Comparison of ENCODE assay signal across 15 cellular contexts in genomic region chr14:74825008-74825407, GRCh38. TPM values are rescaled to one million over a fixed set of nuclear protein-coding genes. Genes with fewer than 3 reads are reported as not detected.
DNase-seq lines count a peak whose midpoint lies in the region; ATAC-seq, FAIRE-seq and TF ChIP-seq lines count a peak whose summit lies in the region.
"Had no signal": no experiment of that assay in that cellular context is flagged by ENCODE, and none has a peak within 500 bp of the region (broad histone marks: within the 10 kb centered on the region; RNA-seq: fewer than 3 reads in every experiment).

No MANE protein-coding gene starts in this region.

- H3K4me1 ChIP-seq in ACC112 (ENCODE audit: control insufficient read depth, insufficient read depth, low read length, unreplicated experiment) (peaks cover 16% of the 10 kb centered on the region), SK-N-SH (ENCODE audit: control insufficient read depth in 1 of 2, insufficient read depth in 2 of 2, low read depth in 1 of 2, low read length in 1 of 2) (peaks cover 2 to 7% of the 10 kb centered on the region in 2 experiments; a peak in 3 of 4 replicates)
- H3K4me1 ChIP-seq: SJCRH30 had no signal

- peaks cover 26% of the 10 kb centered on the region for H3F3A ChIP-seq in SK-N-SH (replicated peaks; ENCODE audit: insufficient read depth)

- no peaks in the 10 kb centered on the region for H3K9me2 ChIP-seq in SK-N-SH

- TF ChIP-seq CTCF in SK-N-SH (IDR thresholded peaks at IDR 0.05) (no peak), fibroblast of pulmonary artery (IDR thresholded peaks at IDR 0.05; ENCODE audit: low read length, missing control alignments) (no peak)

- DNase-seq in GM19239 (ENCODE audit: insufficient read length, low spot score) (no peak), SK-N-SH (no peak), fibroblast of pulmonary artery (ENCODE audit: low read depth) (peak; percentile 66), medulla oblongata (ENCODE audit: extremely low spot score) (no peak)
- no peak for DNase-seq in activated effector memory CD4-positive, alpha-beta T cell treated with Interleukin-2 at 50 U/mL for 16 hours
- no peak for DNase-seq in effector memory CD8-positive, alpha-beta T cell
- DNase-seq: GDM1, NCI-H1694, NCI-H526, ovary, SJCRH30 had no signal

- H4K20me1 ChIP-seq in SK-N-SH (ENCODE audit: insufficient read depth) = no peaks in the 10 kb centered on the region
- H4K20me1 ChIP-seq: BLaER1 treated with 17β-estradiol and CSF1 and Interleukin-3, amounts not matched to agents 10 nM and 100 nM had no signal

- H2AFZ ChIP-seq in ACC112 (ENCODE audit: low read length, unreplicated experiment) (no peak overlapping the region), SK-N-SH (ENCODE audit: low read depth) (no peak overlapping the region)

- peak; percentile 26 for FAIRE-seq in GM19239 (lab: Jason Lieb, UNC)
- FAIRE-seq: HepG2 had no signal

- H3K36me3 Mint-ChIP-seq in effector memory CD8-positive, alpha-beta T cell (ENCODE audit: insufficient read depth) = peaks cover 22% of the 10 kb centered on the region

- no peak for TF ChIP-seq EP300 in SK-N-SH (IDR thresholded peaks at IDR 0.05; ENCODE audit: borderline replicate concordance in 1 of 2, low read depth in 1 of 2, low read length in 1 of 2)

- CTCF ChIA-PET in SK-N-SH (lab: Yijun Ruan, JAX) = interaction anchor here (1.0 kb wide), 1 partner anchor 24 kb away, joined by 3 read pairs; no protein-coding TSS in a partner anchor

- H3K4me3 ChIP-seq in ACC112 (ENCODE audit: low read depth, low read length) (no peak overlapping the region), SK-N-SH (ENCODE audit: low read depth in 2 of 2, low read length in 1 of 2) (no peak overlapping the region), fibroblast of pulmonary artery (replicated peaks; ENCODE audit: low read depth, low read length) (no peak overlapping the region)
- H3K4me3 ChIP-seq: BLaER1 treated with 17β-estradiol and CSF1 and Interleukin-3, amounts not matched to agents 10 nM and 100 nM; ovary; SJCRH30 had no signal

- H3K9me3 Mint-ChIP-seq in effector memory CD8-positive, alpha-beta T cell = no peaks in the 10 kb centered on the region

- H3K27me3 Mint-ChIP-seq in effector memory CD8-positive, alpha-beta T cell = no peaks in the 10 kb centered on the region

- no peaks in the 10 kb centered on the region for H3K9me3 ChIP-seq in SK-N-SH
- H3K9me3 ChIP-seq: BLaER1 treated with 17β-estradiol and CSF1 and Interleukin-3, amounts not matched to agents 10 nM and 100 nM; ovary; SJCRH30 had no signal

- POLR2A ChIA-PET in SK-N-SH (lab: Yijun Ruan, JAX) = no interaction called here

- H3K27ac Mint-ChIP-seq in effector memory CD8-positive, alpha-beta T cell = peak overlapping the region in 1 of 2 donors; percentile 53

- no peak for ATAC-seq in HG02981 (IDR thresholded peaks at IDR 0.05; ENCODE audit: unreplicated experiment)
- no peak for ATAC-seq in effector memory CD8-positive, alpha-beta T cell (replicated peaks)
- ATAC-seq: HepG2 had no signal

- H3K27ac ChIP-seq in ACC112 (ENCODE audit: low read depth, low read length) (peak overlapping the region; percentile 71), SK-N-SH (ENCODE audit: low read depth in 2 of 2, low read length in 1 of 2) (peak overlapping the region in 1 of 2 experiments; percentile 68; a peak in 3 of 4 replicates)
- H3K27ac ChIP-seq: ovary, SJCRH30 had no signal

- no peaks in the 10 kb centered on the region for H3K79me2 ChIP-seq in ACC112 (ENCODE audit: control insufficient read depth, insufficient read depth, low read length, unreplicated experiment)
- peaks cover 22% of the 10 kb centered on the region; the same call in 1 of the 2 replicates for H3K79me2 ChIP-seq in SK-N-SH (ENCODE audit: insufficient read depth)

- H3K36me3 ChIP-seq in ACC112 (ENCODE audit: insufficient read depth, low read length) (peaks cover 15% of the 10 kb centered on the region), SK-N-SH (replicated peaks in 1 of 2; ENCODE audit: control insufficient read depth in 1 of 2, insufficient read depth in 2 of 2, low read length in 1 of 2) (peaks cover 63 to 77% of the 10 kb centered on the region in 2 experiments)
- H3K36me3 ChIP-seq: ovary had no signal

- no peak overlapping the region for H3K9ac ChIP-seq in SK-N-SH
- H3K9ac ChIP-seq: BLaER1 treated with 17β-estradiol and CSF1 and Interleukin-3, amounts not matched to agents 10 nM and 100 nM had no signal

- TF ChIP-seq RAD21 in SK-N-SH (IDR thresholded peaks at IDR 0.05; ENCODE audit: low read length) = no peak

- H3K4me2 ChIP-seq in SK-N-SH = no peak overlapping the region

- no peaks in the 10 kb centered on the region for H3K4me1 Mint-ChIP-seq in effector memory CD8-positive, alpha-beta T cell (ENCODE audit: low read depth in 2 of 2)

- 84% methylated on average over 1 of the region's 1 CpG for WGBS in SK-N-SH (ENCODE audit: low lambda C conversion rate)

- no peak overlapping the region for H3K4me3 Mint-ChIP-seq in effector memory CD8-positive, alpha-beta T cell

- H3K27me3 ChIP-seq in ACC112 (ENCODE audit: insufficient read depth, low read length) (no peaks in the 10 kb centered on the region), SK-N-SH (ENCODE audit: insufficient read depth) (no peaks in the 10 kb centered on the region)
- H3K27me3 ChIP-seq: BLaER1 treated with 17β-estradiol and CSF1 and Interleukin-3, amounts not matched to agents 10 nM and 100 nM; ovary; SJCRH30 had no signal

TF ChIP-seq in SK-N-SH, 30 proteins besides CTCF, POLR2A, EP300 and RAD21:
- TF ChIP-seq TCF12 (IDR thresholded peaks at IDR 0.05) (peak; percentile 11; the same call in 1 of the 2 replicates), NRF1 (IDR thresholded peaks at IDR 0.05; ENCODE audit: low read depth, low read length) (no peak), FOSL2 (IDR thresholded peaks at IDR 0.05; ENCODE audit: borderline replicate concordance, low read depth) (peak; percentile 13; the same call in 1 of the 2 replicates)
- TF ChIP-seq, protein P1, sequence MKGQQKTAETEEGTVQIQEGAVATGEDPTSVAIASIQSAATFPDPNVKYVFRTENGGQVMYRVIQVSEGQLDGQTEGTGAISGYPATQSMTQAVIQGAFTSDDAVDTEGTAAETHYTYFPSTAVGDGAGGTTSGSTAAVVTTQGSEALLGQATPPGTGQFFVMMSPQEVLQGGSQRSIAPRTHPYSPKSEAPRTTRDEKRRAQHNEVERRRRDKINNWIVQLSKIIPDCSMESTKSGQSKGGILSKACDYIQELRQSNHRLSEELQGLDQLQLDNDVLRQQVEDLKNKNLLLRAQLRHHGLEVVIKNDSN (IDR thresholded peaks at IDR 0.05; ENCODE audit: borderline replicate concordance, low read depth) = no peak

RNA-seq across cellular contexts. Expression of gene PROX2, which starts 50.9 kb away (rescaled TPM):
- not detected in 2 replicates for polyA plus RNA-seq in SK-N-SH (2012; rRNA removed)
- polyA plus RNA-seq in SK-N-SH (2012; cell fraction: cytosol; rRNA removed) = not detected in 2 replicates
- polyA plus RNA-seq in SK-N-SH (2012; cell fraction: nucleus; rRNA removed) = 0.02 TPM in 1 of 2 replicates, not detected in the other
- polyA plus RNA-seq: HepG2, ovary had no signal

RNA-seq across cellular contexts. Expression of gene DLST, which starts 56.7 kb away (rescaled TPM):
- polyA plus RNA-seq in SK-N-SH (2012; rRNA removed) = 92.3 and 117 TPM in 2 replicates
- polyA plus RNA-seq in SK-N-SH (2012; cell fraction: cytosol; rRNA removed) = 70.2 and 89.3 TPM in 2 replicates
- 139 and 143 TPM in 2 replicates for polyA plus RNA-seq in SK-N-SH (2012; cell fraction: nucleus; rRNA removed)
